2 cellular contexts compared by ENCODE assay signal in the genomic region with DNA sequence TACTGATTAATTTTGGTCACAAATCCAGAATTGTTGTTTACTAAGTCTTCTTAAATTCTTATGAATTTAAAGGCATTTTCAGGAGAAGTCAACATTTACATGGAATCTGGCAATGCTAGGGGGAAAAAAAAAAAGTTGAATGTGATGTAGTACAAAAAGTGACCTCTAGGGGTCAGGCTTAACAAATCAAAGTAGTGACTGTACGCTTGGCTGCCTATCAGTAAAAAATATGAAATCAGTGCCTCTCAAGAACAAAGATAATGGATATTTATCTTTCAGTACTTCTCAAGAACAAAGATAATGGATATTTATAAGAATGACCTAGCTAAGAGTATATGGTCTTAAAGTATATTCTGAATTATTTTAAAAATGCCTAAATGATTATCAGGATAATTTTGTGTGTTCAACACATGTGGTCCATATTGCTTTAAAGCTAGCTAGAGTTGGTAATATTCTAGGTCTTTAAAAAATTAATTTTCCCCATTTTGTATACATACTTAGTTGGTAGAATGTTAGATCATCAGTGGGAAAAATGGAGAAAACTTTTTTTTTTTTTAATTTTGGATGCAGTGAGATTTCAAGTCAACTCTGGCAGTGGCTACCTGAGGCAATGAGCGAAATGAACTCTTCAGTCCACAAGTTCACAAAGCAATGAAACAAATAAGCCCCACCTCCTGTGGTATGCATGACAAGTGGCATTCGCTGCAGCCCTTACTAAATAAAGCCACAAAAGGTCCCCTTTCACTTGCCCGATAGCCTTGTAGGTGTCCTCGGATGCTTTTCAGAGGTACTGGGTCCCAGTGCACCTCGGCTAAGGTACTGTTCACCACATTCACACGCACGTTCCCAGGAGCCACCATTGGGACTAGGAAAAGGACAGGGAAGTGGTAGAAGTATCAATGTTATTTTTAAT.
TF ChIP-seq lines count a peak whose summit lies in the region.

No MANE protein-coding gene starts in this region.

TF ChIP-seq in GM23338, 12 proteins besides CTCF, POLR2A, EP300 and RAD21 (continued from another document):
- TF ChIP-seq, protein P1, sequence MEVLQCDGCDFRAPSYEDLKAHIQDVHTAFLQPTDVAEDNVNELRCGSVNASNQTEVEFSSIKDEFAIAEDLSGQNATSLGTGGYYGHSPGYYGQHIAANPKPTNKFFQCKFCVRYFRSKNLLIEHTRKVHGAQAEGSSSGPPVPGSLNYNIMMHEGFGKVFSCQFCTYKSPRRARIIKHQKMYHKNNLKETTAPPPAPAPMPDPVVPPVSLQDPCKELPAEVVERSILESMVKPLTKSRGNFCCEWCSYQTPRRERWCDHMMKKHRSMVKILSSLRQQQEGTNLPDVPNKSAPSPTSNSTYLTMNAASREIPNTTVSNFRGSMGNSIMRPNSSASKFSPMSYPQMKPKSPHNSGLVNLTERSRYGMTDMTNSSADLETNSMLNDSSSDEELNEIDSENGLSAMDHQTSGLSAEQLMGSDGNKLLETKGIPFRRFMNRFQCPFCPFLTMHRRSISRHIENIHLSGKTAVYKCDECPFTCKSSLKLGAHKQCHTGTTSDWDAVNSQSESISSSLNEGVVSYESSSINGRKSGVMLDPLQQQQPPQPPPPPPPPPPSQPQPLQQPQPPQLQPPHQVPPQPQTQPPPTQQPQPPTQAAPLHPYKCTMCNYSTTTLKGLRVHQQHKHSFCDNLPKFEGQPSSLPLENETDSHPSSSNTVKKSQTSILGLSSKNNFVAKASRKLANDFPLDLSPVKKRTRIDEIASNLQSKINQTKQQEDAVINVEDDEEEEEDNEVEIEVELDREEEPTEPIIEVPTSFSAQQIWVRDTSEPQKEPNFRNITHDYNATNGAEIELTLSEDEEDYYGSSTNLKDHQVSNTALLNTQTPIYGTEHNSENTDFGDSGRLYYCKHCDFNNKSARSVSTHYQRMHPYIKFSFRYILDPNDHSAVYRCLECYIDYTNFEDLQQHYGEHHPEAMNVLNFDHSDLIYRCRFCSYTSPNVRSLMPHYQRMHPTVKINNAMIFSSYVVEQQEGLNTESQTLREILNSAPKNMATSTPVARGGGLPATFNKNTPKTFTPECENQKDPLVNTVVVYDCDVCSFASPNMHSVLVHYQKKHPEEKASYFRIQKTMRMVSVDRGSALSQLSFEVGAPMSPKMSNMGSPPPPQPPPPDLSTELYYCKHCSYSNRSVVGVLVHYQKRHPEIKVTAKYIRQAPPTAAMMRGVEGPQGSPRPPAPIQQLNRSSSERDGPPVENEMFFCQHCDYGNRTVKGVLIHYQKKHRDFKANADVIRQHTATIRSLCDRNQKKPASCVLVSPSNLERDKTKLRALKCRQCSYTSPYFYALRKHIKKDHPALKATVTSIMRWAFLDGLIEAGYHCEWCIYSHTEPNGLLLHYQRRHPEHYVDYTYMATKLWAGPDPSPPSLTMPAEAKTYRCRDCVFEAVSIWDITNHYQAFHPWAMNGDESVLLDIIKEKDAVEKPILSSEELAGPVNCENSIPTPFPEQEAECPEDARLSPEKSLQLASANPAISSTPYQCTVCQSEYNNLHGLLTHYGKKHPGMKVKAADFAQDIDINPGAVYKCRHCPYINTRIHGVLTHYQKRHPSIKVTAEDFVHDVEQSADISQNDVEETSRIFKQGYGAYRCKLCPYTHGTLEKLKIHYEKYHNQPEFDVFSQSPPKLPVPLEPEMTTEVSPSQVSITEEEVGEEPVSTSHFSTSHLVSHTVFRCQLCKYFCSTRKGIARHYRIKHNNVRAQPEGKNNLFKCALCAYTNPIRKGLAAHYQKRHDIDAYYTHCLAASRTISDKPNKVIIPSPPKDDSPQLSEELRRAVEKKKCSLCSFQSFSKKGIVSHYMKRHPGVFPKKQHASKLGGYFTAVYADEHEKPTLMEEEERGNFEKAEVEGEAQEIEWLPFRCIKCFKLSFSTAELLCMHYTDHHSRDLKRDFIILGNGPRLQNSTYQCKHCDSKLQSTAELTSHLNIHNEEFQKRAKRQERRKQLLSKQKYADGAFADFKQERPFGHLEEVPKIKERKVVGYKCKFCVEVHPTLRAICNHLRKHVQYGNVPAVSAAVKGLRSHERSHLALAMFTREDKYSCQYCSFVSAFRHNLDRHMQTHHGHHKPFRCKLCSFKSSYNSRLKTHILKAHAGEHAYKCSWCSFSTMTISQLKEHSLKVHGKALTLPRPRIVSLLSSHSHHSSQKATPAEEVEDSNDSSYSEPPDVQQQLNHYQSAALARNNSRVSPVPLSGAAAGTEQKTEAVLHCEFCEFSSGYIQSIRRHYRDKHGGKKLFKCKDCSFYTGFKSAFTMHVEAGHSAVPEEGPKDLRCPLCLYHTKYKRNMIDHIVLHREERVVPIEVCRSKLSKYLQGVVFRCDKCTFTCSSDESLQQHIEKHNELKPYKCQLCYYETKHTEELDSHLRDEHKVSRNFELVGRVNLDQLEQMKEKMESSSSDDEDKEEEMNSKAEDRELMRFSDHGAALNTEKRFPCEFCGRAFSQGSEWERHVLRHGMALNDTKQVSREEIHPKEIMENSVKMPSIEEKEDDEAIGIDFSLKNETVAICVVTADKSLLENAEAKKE (CRISPR knock-in tag; IDR thresholded peaks at IDR 0.05), result peak; percentile 74
- TF ChIP-seq POLR2AphosphoS5 (IDR thresholded peaks at IDR 0.05; ENCODE audit: low read depth), result no peak
- no peak for TF ChIP-seq ZNF331 (CRISPR knock-in tag; IDR thresholded peaks at IDR 0.05; ENCODE audit: low read depth)
- TF ChIP-seq CREB1 (CRISPR knock-in tag; IDR thresholded peaks at IDR 0.05; ENCODE audit: low read depth), result peak; percentile 55; the same call in 1 of the 2 replicates

TF ChIP-seq in WTC11, 78 proteins besides CTCF, POLR2A, EP300 and RAD21 (continued from another document):
- no peak for TF ChIP-seq IRF2 (CRISPR knock-in tag; IDR thresholded peaks at IDR 0.05; ENCODE audit: borderline replicate concordance, low read depth)
- TF ChIP-seq, protein P2, sequence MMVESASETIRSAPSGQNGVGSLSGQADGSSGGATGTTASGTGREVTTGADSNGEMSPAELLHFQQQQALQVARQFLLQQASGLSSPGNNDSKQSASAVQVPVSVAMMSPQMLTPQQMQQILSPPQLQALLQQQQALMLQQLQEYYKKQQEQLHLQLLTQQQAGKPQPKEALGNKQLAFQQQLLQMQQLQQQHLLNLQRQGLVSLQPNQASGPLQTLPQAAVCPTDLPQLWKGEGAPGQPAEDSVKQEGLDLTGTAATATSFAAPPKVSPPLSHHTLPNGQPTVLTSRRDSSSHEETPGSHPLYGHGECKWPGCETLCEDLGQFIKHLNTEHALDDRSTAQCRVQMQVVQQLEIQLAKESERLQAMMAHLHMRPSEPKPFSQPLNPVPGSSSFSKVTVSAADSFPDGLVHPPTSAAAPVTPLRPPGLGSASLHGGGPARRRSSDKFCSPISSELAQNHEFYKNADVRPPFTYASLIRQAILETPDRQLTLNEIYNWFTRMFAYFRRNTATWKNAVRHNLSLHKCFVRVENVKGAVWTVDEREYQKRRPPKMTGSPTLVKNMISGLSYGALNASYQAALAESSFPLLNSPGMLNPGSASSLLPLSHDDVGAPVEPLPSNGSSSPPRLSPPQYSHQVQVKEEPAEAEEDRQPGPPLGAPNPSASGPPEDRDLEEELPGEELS (CRISPR knock-in tag; IDR thresholded peaks at IDR 0.05), result 0 out of 2 replicates have a peak, but pooled peaks have one; percentile 26
- TF ChIP-seq ZNF423 (CRISPR knock-in tag; IDR thresholded peaks at IDR 0.05), result no peak
- TF ChIP-seq NR3C1 (CRISPR knock-in tag; conservative IDR thresholded peaks at IDR 0.05; ENCODE audit: low read depth), result no peak
- no peak for TF ChIP-seq CBFB (CRISPR knock-in tag; IDR thresholded peaks at IDR 0.05; ENCODE audit: low read depth)
- TF ChIP-seq, protein P3, sequence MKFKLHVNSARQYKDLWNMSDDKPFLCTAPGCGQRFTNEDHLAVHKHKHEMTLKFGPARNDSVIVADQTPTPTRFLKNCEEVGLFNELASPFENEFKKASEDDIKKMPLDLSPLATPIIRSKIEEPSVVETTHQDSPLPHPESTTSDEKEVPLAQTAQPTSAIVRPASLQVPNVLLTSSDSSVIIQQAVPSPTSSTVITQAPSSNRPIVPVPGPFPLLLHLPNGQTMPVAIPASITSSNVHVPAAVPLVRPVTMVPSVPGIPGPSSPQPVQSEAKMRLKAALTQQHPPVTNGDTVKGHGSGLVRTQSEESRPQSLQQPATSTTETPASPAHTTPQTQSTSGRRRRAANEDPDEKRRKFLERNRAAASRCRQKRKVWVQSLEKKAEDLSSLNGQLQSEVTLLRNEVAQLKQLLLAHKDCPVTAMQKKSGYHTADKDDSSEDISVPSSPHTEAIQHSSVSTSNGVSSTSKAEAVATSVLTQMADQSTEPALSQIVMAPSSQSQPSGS (CRISPR knock-in tag; IDR thresholded peaks at IDR 0.05; ENCODE audit: borderline replicate concordance, low read depth), result no peak
- TF ChIP-seq, protein P4, sequence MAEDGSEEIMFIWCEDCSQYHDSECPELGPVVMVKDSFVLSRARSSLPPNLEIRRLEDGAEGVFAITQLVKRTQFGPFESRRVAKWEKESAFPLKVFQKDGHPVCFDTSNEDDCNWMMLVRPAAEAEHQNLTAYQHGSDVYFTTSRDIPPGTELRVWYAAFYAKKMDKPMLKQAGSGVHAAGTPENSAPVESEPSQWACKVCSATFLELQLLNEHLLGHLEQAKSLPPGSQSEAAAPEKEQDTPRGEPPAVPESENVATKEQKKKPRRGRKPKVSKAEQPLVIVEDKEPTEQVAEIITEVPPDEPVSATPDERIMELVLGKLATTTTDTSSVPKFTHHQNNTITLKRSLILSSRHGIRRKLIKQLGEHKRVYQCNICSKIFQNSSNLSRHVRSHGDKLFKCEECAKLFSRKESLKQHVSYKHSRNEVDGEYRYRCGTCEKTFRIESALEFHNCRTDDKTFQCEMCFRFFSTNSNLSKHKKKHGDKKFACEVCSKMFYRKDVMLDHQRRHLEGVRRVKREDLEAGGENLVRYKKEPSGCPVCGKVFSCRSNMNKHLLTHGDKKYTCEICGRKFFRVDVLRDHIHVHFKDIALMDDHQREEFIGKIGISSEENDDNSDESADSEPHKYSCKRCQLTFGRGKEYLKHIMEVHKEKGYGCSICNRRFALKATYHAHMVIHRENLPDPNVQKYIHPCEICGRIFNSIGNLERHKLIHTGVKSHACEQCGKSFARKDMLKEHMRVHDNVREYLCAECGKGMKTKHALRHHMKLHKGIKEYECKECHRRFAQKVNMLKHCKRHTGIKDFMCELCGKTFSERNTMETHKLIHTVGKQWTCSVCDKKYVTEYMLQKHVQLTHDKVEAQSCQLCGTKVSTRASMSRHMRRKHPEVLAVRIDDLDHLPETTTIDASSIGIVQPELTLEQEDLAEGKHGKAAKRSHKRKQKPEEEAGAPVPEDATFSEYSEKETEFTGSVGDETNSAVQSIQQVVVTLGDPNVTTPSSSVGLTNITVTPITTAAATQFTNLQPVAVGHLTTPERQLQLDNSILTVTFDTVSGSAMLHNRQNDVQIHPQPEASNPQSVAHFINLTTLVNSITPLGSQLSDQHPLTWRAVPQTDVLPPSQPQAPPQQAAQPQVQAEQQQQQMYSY (CRISPR knock-in tag; IDR thresholded peaks at IDR 0.05), result no peak
- TF ChIP-seq ZNF416 (CRISPR knock-in tag; IDR thresholded peaks at IDR 0.05), result no peak
- TF ChIP-seq, protein P5, sequence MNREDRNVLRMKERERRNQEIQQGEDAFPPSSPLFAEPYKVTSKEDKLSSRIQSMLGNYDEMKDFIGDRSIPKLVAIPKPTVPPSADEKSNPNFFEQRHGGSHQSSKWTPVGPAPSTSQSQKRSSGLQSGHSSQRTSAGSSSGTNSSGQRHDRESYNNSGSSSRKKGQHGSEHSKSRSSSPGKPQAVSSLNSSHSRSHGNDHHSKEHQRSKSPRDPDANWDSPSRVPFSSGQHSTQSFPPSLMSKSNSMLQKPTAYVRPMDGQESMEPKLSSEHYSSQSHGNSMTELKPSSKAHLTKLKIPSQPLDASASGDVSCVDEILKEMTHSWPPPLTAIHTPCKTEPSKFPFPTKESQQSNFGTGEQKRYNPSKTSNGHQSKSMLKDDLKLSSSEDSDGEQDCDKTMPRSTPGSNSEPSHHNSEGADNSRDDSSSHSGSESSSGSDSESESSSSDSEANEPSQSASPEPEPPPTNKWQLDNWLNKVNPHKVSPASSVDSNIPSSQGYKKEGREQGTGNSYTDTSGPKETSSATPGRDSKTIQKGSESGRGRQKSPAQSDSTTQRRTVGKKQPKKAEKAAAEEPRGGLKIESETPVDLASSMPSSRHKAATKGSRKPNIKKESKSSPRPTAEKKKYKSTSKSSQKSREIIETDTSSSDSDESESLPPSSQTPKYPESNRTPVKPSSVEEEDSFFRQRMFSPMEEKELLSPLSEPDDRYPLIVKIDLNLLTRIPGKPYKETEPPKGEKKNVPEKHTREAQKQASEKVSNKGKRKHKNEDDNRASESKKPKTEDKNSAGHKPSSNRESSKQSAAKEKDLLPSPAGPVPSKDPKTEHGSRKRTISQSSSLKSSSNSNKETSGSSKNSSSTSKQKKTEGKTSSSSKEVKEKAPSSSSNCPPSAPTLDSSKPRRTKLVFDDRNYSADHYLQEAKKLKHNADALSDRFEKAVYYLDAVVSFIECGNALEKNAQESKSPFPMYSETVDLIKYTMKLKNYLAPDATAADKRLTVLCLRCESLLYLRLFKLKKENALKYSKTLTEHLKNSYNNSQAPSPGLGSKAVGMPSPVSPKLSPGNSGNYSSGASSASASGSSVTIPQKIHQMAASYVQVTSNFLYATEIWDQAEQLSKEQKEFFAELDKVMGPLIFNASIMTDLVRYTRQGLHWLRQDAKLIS (CRISPR knock-in tag; IDR thresholded peaks at IDR 0.05; ENCODE audit: borderline replicate concordance), result no peak
- TF ChIP-seq, protein P6, sequence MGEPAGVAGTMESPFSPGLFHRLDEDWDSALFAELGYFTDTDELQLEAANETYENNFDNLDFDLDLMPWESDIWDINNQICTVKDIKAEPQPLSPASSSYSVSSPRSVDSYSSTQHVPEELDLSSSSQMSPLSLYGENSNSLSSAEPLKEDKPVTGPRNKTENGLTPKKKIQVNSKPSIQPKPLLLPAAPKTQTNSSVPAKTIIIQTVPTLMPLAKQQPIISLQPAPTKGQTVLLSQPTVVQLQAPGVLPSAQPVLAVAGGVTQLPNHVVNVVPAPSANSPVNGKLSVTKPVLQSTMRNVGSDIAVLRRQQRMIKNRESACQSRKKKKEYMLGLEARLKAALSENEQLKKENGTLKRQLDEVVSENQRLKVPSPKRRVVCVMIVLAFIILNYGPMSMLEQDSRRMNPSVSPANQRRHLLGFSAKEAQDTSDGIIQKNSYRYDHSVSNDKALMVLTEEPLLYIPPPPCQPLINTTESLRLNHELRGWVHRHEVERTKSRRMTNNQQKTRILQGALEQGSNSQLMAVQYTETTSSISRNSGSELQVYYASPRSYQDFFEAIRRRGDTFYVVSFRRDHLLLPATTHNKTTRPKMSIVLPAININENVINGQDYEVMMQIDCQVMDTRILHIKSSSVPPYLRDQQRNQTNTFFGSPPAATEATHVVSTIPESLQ (CRISPR knock-in tag; IDR thresholded peaks at IDR 0.05), result no peak
- TF ChIP-seq ZNF317 (CRISPR knock-in tag; IDR thresholded peaks at IDR 0.05; ENCODE audit: borderline replicate concordance, low read depth), result no peak
